In genomic region chr1:43541721-43542401, GRCh38 we compare ENCODE assay signal across 10 cellular contexts. TPM values are rescaled to one million over a fixed set of nuclear protein-coding genes. Genes with fewer than 3 reads are reported as not detected.
DNase-seq lines count a peak whose midpoint lies in the region; ATAC-seq and TF ChIP-seq lines count a peak whose summit lies in the region.
"Had no signal": no experiment of that assay in that cellular context is flagged by ENCODE, and none has a peak within 500 bp of the region (broad histone marks: within the 10 kb centered on the region; RNA-seq: fewer than 3 reads in every experiment).

No MANE protein-coding gene starts in this region.

- ATAC-seq in upper lobe of left lung (ENCODE audit: low FRiP score in 2 of 2) (peak; percentile 59 to 73), GM21786 (IDR thresholded peaks at IDR 0.05; ENCODE audit: unreplicated experiment) (no peak)

- peak overlapping the region in 4 of 5 donors; percentile 13 to 79 (median 54) for H3K27ac ChIP-seq in adrenal gland
- H3K27ac ChIP-seq in upper lobe of left lung: peak overlapping the region; percentile 8 to 64 (median 46)

- H3K36me3 ChIP-seq in adrenal gland (replicated peaks in 1 of 2): no peaks in the 10 kb centered on the region
- H3K36me3 ChIP-seq in upper lobe of left lung: no peaks in the 10 kb centered on the region

- TF ChIP-seq CTCF in adrenal gland (IDR thresholded peaks at IDR 0.05) (no peak), nephron (IDR thresholded peaks at IDR 0.05; ENCODE audit: unreplicated experiment in 3 of 3) (no peak), upper lobe of left lung (IDR thresholded peaks at IDR 0.05) (no peak)

- peaks cover 9% of the 10 kb centered on the region for H3K27me3 Mint-ChIP-seq in nephron (ENCODE audit: low read depth)

- H3K9me3 ChIP-seq in adrenal gland (replicated peaks in 1 of 3): no peaks in the 10 kb centered on the region
- no peaks in the 10 kb centered on the region for H3K9me3 ChIP-seq in upper lobe of left lung

- TF ChIP-seq POLR2A in adrenal gland (IDR thresholded peaks at IDR 0.05): no peak
- TF ChIP-seq POLR2A in upper lobe of left lung (IDR thresholded peaks at IDR 0.05): no peak

- H3K27me3 ChIP-seq in adrenal gland (no peaks in the 10 kb centered on the region), upper lobe of left lung (no peaks in the 10 kb centered on the region)

- H3K4me1 ChIP-seq in adrenal gland (replicated peaks in 1 of 2) (peaks cover 5 to 33% of the 10 kb centered on the region in 2 donors), upper lobe of left lung (peaks cover 19 to 46% (median 30%) of the 10 kb centered on the region in 4 donors)

- peaks cover 28% of the 10 kb centered on the region for H3K36me3 Mint-ChIP-seq in nephron (ENCODE audit: low read depth)
- H3K36me3 Mint-ChIP-seq: immature natural killer cell had no signal

- peaks cover 56% of the 10 kb centered on the region for H3K4me1 Mint-ChIP-seq in nephron
- H3K4me1 Mint-ChIP-seq: immature natural killer cell had no signal

- peak overlapping the region; percentile 44 to 84 (median 57) for H3K27ac Mint-ChIP-seq in nephron
- H3K27ac Mint-ChIP-seq: immature natural killer cell had no signal

- no peak overlapping the region for H3K4me3 ChIP-seq in adrenal gland
- no peak overlapping the region for H3K4me3 ChIP-seq in upper lobe of left lung

- TF ChIP-seq EP300 in upper lobe of left lung (IDR thresholded peaks at IDR 0.05): no peak

- H3K4me3 Mint-ChIP-seq in nephron: no peak overlapping the region
- H3K4me3 Mint-ChIP-seq: immature natural killer cell had no signal

- intact Hi-C loops in adrenal gland (cut with DNase I): no loop called here

- peak; percentile 74 to 93 (median 88) for DNase-seq in adrenal gland
- DNase-seq in globus pallidus (ENCODE audit: low spot score): peak; percentile 98
- DNase-seq in upper lobe of left lung: peak; percentile 82 to 83
- no peak for DNase-seq in activated T-cell treated with anti-CD3 and anti-CD28 coated beads, Interleukin-2, amount 50 U/mL, for 48 hours
- no peak for DNase-seq in COLO829 (ENCODE audit: low spot score)
- DNase-seq: immature natural killer cell; SHP77; stimulated activated CD4-positive, alpha-beta T cell treated with anti-CD3 and anti-CD28 coated beads, Interleukin-1b, Interleukin-23, amount 100 ng/mL, for 48 hours had no signal

- no peaks in the 10 kb centered on the region for H3K9me3 Mint-ChIP-seq in nephron
- H3K9me3 Mint-ChIP-seq: immature natural killer cell had no signal

- WGBS in adrenal gland, 4 donors: 56 to 80% (median 72%) methylated on average over 9 to 14 of the region's 14 CpGs
- 61 to 69% methylated on average over 12 to 14 of the region's 14 CpGs for WGBS in upper lobe of left lung, 2 donors

RNA-seq across cellular contexts. Expression of gene PTPRF, which starts 11.2 kb away (rescaled TPM):
- total RNA-seq in adrenal gland: 10 to 100 TPM; 15.0 to 92.0 (median 43.0) TPM
- polyA plus RNA-seq in adrenal gland: 10 to 100 TPM; 10.5 to 21.0 (median 19.9) TPM
- total RNA-seq in upper lobe of left lung: 100 to 1,000 TPM; 133 to 201 (median 171) TPM
- polyA plus RNA-seq: immature natural killer cell had no signal

Comparison
In these comparisons a context has a peak if more than half of its experiments do, and no peak if none do; other contexts are left out.
1. DNase-seq: peak in adrenal gland (7 of 7), globus pallidus (single experiment) and upper lobe of left lung (2 of 2); none in activated T-cell treated with anti-CD3 and anti-CD28 coated beads, Interleukin-2, amount 50 U/mL, for 48 hours (0 of 2) and COLO829 (single experiment).